ENCODE assay signal across 16 cellular contexts in the genomic region with DNA sequence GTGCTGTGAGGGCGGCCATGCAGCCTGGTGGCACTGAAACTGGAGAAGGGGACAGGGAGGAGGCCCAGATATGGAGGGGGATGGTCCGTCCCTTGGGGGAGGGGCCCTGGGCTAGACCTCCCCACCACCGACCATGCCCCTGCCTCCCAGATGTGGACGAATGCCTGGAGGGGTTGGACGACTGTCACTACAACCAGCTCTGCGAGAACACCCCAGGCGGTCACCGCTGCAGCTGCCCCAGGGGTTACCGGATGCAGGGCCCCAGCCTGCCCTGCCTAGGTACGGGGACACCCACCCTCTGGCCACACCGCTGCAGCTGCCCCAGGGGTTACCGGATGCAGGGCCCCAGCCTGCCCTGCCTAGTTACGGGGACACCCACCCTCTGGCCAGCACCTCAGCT. TPM values are rescaled to one million over a fixed set of nuclear protein-coding genes. Genes with fewer than 3 reads are reported as not detected.
DNase-seq lines count a peak whose midpoint lies in the region; ATAC-seq, FAIRE-seq and TF ChIP-seq lines count a peak whose summit lies in the region.
"Had no signal": no experiment of that assay in that cellular context is flagged by ENCODE, and none has a peak within 500 bp of the region (broad histone marks: within the 10 kb centered on the region; RNA-seq: fewer than 3 reads in every experiment).

No MANE protein-coding gene starts in this region.

- H2BK15ac ChIP-seq in H1 (ENCODE audit: low read length), result no peak overlapping the region
- H2BK15ac ChIP-seq in neuronal stem cell (ENCODE audit: low read length), result no peak overlapping the region

- no peak overlapping the region for H2AFZ ChIP-seq in HepG2 (ENCODE audit: low read length)
- H2AFZ ChIP-seq in H1 (ENCODE audit: low read length), result no peak overlapping the region
- H2AFZ ChIP-seq in neuronal stem cell (ENCODE audit: low read length), result no peak overlapping the region

- no peak overlapping the region; the same call in 1 of the 2 replicates for H2AK5ac ChIP-seq in H1 (ENCODE audit: low read depth, low read length)
- peak overlapping the region; percentile 30 for H2AK5ac ChIP-seq in neuronal stem cell (ENCODE audit: low read depth, low read length)

- no peak overlapping the region for H2BK20ac ChIP-seq in H1 (ENCODE audit: low read length)

- 0 out of 2 replicates have a peak overlapping the region, but pooled peaks have one; percentile 29 for H3K4me2 ChIP-seq in HepG2 (ENCODE audit: low read depth, low read length)
- H3K4me2 ChIP-seq in H1 (ENCODE audit: insufficient read depth in 1 of 2, low read depth in 2 of 2, low read length in 2 of 2), result no peak overlapping the region
- H3K4me2 ChIP-seq in neuronal stem cell (ENCODE audit: insufficient read depth, low read length, poor library complexity, severe bottlenecking), result no peak overlapping the region

- CTCF ChIA-PET in HepG2 (lab: Yijun Ruan, JAX; ENCODE audit: low intra/inter-chr PET ratio, low total read pairs), result no interaction called here
- CTCF ChIA-PET in H1 (lab: Charles Lee; ENCODE audit: partially characterized antibody), result interaction anchor here (0.6 to 2.4 kb wide), 4 partner anchors 14 to 484 kb away, joined by 3 to 10 read pairs (median 4); no protein-coding TSS in a partner anchor

- H3K79me1 ChIP-seq in H1 (ENCODE audit: low read depth, low read length) (no peaks in the 10 kb centered on the region), neuronal stem cell (ENCODE audit: low read depth, low read length) (peaks cover 2% of the 10 kb centered on the region)

- no TSS peak for BruUV-seq in HepG2 (replicated peaks; lab: Mats Ljungman, UMichigan)

- no peak overlapping the region for H2BK12ac ChIP-seq in H1 (ENCODE audit: low read depth, low read length)
- no peak overlapping the region for H2BK12ac ChIP-seq in neuronal stem cell (ENCODE audit: low read length)

- H3K18ac ChIP-seq in H1 (ENCODE audit: extremely low read depth, low read length) (no peak overlapping the region), neuronal stem cell (ENCODE audit: low read length) (no peak overlapping the region)

- no peak overlapping the region for H3K23ac ChIP-seq in H1 (ENCODE audit: insufficient read length)
- H3K23ac ChIP-seq in neuronal stem cell (ENCODE audit: low read depth, low read length, poor library complexity), result no peak overlapping the region

- no peaks in the 10 kb centered on the region for H4K20me1 ChIP-seq in HepG2 (ENCODE audit: insufficient read depth, low read length)
- no peaks in the 10 kb centered on the region for H4K20me1 ChIP-seq in H1 (replicated peaks in 1 of 2; ENCODE audit: control insufficient read depth in 1 of 2, insufficient read depth in 2 of 2, low read length in 2 of 2)

- TF ChIP-seq EP300 in HepG2 (IDR thresholded peaks at IDR 0.05; ENCODE audit: low read depth in 2 of 2, low read length in 2 of 2) (no peak), HepG2 (CRISPR knock-in tag; IDR thresholded peaks at IDR 0.05; ENCODE audit: borderline replicate concordance) (no peak), H1 (IDR thresholded peaks at IDR 0.05; ENCODE audit: borderline replicate concordance in 1 of 2, low read depth in 2 of 2, low read length in 2 of 2) (no peak)

- DNase-seq in HepG2 (ENCODE audit: low spot score) (no peak), right lobe of liver (no peak), H1 (ENCODE audit: low read depth in 1 of 2, low spot score in 2 of 2) (no peak), neuronal stem cell (ENCODE audit: low spot score) (no peak), cortex of kidney (lab: John Stamatoyannopoulos, UW) (no peak), lower leg skin (ENCODE audit: low spot score in 2 of 2) (no peak)
- DNase-seq: C1 segment of cervical spinal cord; CD4-positive, alpha-beta memory T cell; COR-L47; DMS153; DND-41; GOT3; HCEC 1CT had no signal

- peak overlapping the region; percentile 65; the same call in 1 of the 2 replicates for H4K8ac ChIP-seq in H1 (ENCODE audit: extremely low read depth, insufficient read depth, low read length)
- no peak overlapping the region for H4K8ac ChIP-seq in neuronal stem cell (ENCODE audit: low read depth, low read length)

- POLR2A ChIA-PET in HepG2 (lab: Yijun Ruan, JAX) (no interaction called here), H1 (lab: Charles Lee; ENCODE audit: partially characterized antibody) (interaction anchor here (1.4 kb wide), 1 partner anchor 19 kb away, joined by 6 read pairs; no protein-coding TSS in a partner anchor)

- no peak overlapping the region for H4K91ac ChIP-seq in H1 (replicated peaks; ENCODE audit: insufficient read length, low read length)
- H4K91ac ChIP-seq in neuronal stem cell (ENCODE audit: low read depth, low read length, poor library complexity), result no peak overlapping the region

- no peak overlapping the region; the same call in 1 of the 2 replicates for H2BK5ac ChIP-seq in H1 (ENCODE audit: low read depth, low read length)
- H2BK5ac ChIP-seq in neuronal stem cell (ENCODE audit: low read length), result no peak overlapping the region

- TF ChIP-seq CTCF in HepG2 (CRISPR knock-in tag; IDR thresholded peaks at IDR 0.05) (no peak), right lobe of liver (IDR thresholded peaks at IDR 0.05) (no peak), H1 (IDR thresholded peaks at IDR 0.05; ENCODE audit: control extremely low read depth in 1 of 3, insufficient read depth in 1 of 3, low read depth in 1 of 3, low read length in 3 of 3) (no peak), lower leg skin (IDR thresholded peaks at IDR 0.05) (no peak)

- intact Hi-C loops in HepG2 (cut with micrococcal nuclease; ENCODE audit: unreplicated experiment) (no loop called here), right lobe of liver (cut with DNase I) (loop anchor here in 1 of 2 donors (10.0 kb wide), 1 partner anchor 85 kb away; no protein-coding TSS in a partner anchor), lower leg skin (cut with DNase I; ENCODE audit: low total_unique reads) (no loop called here)

- H3K56ac ChIP-seq in H1 (replicated peaks; ENCODE audit: insufficient read length, low read depth, low read length), result no peak overlapping the region

- in situ Hi-C loops in HepG2 (cut with HindIII; ENCODE audit: extremely low pct_ligation_motif_present, low pct_unique_long_range_greater_than_20kb), result no loop called here

- H3K36me3 ChIP-seq in HepG2 (replicated peaks in 1 of 2; ENCODE audit: control insufficient read depth in 1 of 2, insufficient read depth in 2 of 2, low read length in 2 of 2) (no peaks in the 10 kb centered on the region), right lobe of liver (no peaks in the 10 kb centered on the region), H1 (ENCODE audit: control insufficient read depth in 2 of 4, insufficient read depth in 4 of 4, low read length in 3 of 4) (no peaks in the 10 kb centered on the region), neuronal stem cell (replicated peaks in 1 of 2; ENCODE audit: control insufficient read depth in 2 of 2, insufficient read depth in 2 of 2, low read length in 2 of 2) (no peaks in the 10 kb centered on the region)

- H2BK120ac ChIP-seq in H1 (replicated peaks; ENCODE audit: low read depth, low read length) (no peak overlapping the region), neuronal stem cell (ENCODE audit: low read depth, low read length) (no peak overlapping the region)

- FAIRE-seq in HepG2 (lab: Jason Lieb, UNC) (no peak), H1 (lab: Jason Lieb, UNC) (no peak)
- FAIRE-seq: G401.6, GM12892 had no signal

- WGBS in HepG2 (ENCODE audit: low lambda C conversion rate), result 25% methylated on average over 2 of the region's 13 CpGs
- WGBS in right lobe of liver (ENCODE audit: insufficient coverage, low coverage, low lambda C conversion rate, missing lambda C conversion rate), result no CpG with 5 or more reads among the region's 13 CpGs
- WGBS in H1 (ENCODE audit: extremely low coverage in 1 of 2, insufficient coverage in 1 of 2, insufficient read length in 1 of 2, insufficient replicate concordance in 2 of 2, low coverage in 1 of 2, low lambda C conversion rate in 2 of 2, missing lambda C conversion rate in 1 of 2), 2 experiments, result 91% methylated on average over 13 of the region's 13 CpGs; no CpG with 5 or more reads in 1 of the 2 experiments
- no CpG with 5 or more reads among the region's 13 CpGs for WGBS in neuronal stem cell (ENCODE audit: extremely low coverage in 2 of 2, insufficient read length in 2 of 2, insufficient replicate concordance in 1 of 2), 2 donors
- 73 to 86% methylated on average over 9 to 10 of the region's 13 CpGs for WGBS in lower leg skin, 2 donors

- no peak for ATAC-seq in HepG2
- no peak for ATAC-seq in right lobe of liver

- H3K27ac ChIP-seq in HepG2 (ENCODE audit: extremely low read length, insufficient read depth, low read length) (no peak overlapping the region), right lobe of liver (no peak overlapping the region), H1 (ENCODE audit: low read depth, low read length) (no peak overlapping the region), neuronal stem cell (replicated peaks; ENCODE audit: low read length) (no peak overlapping the region)

- no peak overlapping the region; a peak in 1 of 6 replicates for H3K4me3 ChIP-seq in HepG2 (replicated peaks in 1 of 3; ENCODE audit: insufficient read depth in 1 of 3, low read depth in 2 of 3, low read length in 3 of 3)
- H3K4me3 ChIP-seq in right lobe of liver, result no peak overlapping the region
- H3K4me3 ChIP-seq in H1 (ENCODE audit: extremely low read depth in 1 of 4, insufficient read depth in 2 of 4, low read depth in 3 of 4, low read length in 4 of 4), result no peak overlapping the region
- no peak overlapping the region for H3K4me3 ChIP-seq in neuronal stem cell (ENCODE audit: low read length in 2 of 2)
- H3K4me3 ChIP-seq in lower leg skin (ENCODE audit: low read depth, poor library complexity, severe bottlenecking), result no peak overlapping the region

- H3K9ac ChIP-seq in HepG2 (ENCODE audit: insufficient read depth, low read depth, low read length) (no peak overlapping the region), H1 (replicated peaks in 1 of 4; ENCODE audit: extremely low read depth in 1 of 4, low read depth in 3 of 4, low read length in 3 of 4) (no peak overlapping the region), neuronal stem cell (ENCODE audit: low read depth, low read length, poor library complexity) (no peak overlapping the region)

- H3K4ac ChIP-seq in H1 (replicated peaks; ENCODE audit: insufficient read length, low read depth, low read length) (no peak overlapping the region), neuronal stem cell (ENCODE audit: low read length) (no peak overlapping the region)

- H4K5ac ChIP-seq in H1 (ENCODE audit: insufficient read length, low read depth, low read length), result no peak overlapping the region

- TF ChIP-seq POLR2A in HepG2 (IDR thresholded peaks at IDR 0.05; ENCODE audit: insufficient read depth in 1 of 2, low read depth in 2 of 2, low read length in 2 of 2) (no peak), right lobe of liver (IDR thresholded peaks at IDR 0.05) (no peak), H1 (IDR thresholded peaks at IDR 0.05; ENCODE audit: control extremely low read depth in 1 of 2, low read depth in 2 of 2, low read length in 2 of 2) (no peak), lower leg skin (IDR thresholded peaks at IDR 0.05) (no peak)

- H3K4me1 ChIP-seq in HepG2 (ENCODE audit: insufficient read depth, low read length) (peaks cover 51% of the 10 kb centered on the region), right lobe of liver (peaks cover 0 to 20% (median 0%) of the 10 kb centered on the region in 4 donors), H1 (replicated peaks in 1 of 4; ENCODE audit: control insufficient read depth in 3 of 4, insufficient read depth in 4 of 4, low read length in 3 of 4) (peaks cover 0 to 22% (median 11%) of the 10 kb centered on the region in 4 experiments; a peak in 6 of 7 replicates), neuronal stem cell (ENCODE audit: control insufficient read depth in 2 of 2, insufficient read depth in 1 of 2, low read depth in 1 of 2, low read length in 2 of 2) (peaks cover 0 to 10% of the 10 kb centered on the region in 2 donors)

- TF ChIP-seq RAD21 in HepG2 (CRISPR knock-in tag; IDR thresholded peaks at IDR 0.05), result no peak
- no peak for TF ChIP-seq RAD21 in H1 (IDR thresholded peaks at IDR 0.05 in 1 of 2, conservative IDR thresholded peaks at IDR 0.05 in 1 of 2; ENCODE audit: low read depth in 2 of 2, low read length in 2 of 2)

- H3K9me3 ChIP-seq in HepG2 (ENCODE audit: low read length) (no peaks in the 10 kb centered on the region), right lobe of liver (no peaks in the 10 kb centered on the region), H1 (ENCODE audit: insufficient read depth in 2 of 2, low read depth in 1 of 2, low read length in 1 of 2) (no peaks in the 10 kb centered on the region), neuronal stem cell (replicated peaks in 1 of 2; ENCODE audit: control insufficient read depth in 2 of 2, insufficient read depth in 1 of 2, low read depth in 1 of 2, low read length in 2 of 2) (no peaks in the 10 kb centered on the region)

- no peaks in the 10 kb centered on the region for H3K79me2 ChIP-seq in HepG2 (ENCODE audit: insufficient read depth, low read length)
- no peaks in the 10 kb centered on the region for H3K79me2 ChIP-seq in H1 (ENCODE audit: control insufficient read depth in 1 of 2, insufficient read depth in 2 of 2, low read length in 2 of 2)

- H3K27me3 ChIP-seq in HepG2 (ENCODE audit: control insufficient read depth in 1 of 2, insufficient read depth in 2 of 2, low read length in 2 of 2) (peaks cover 11 to 51% of the 10 kb centered on the region in 2 experiments; a peak in 4 of 5 replicates), right lobe of liver (no peaks in the 10 kb centered on the region), H1 (replicated peaks in 1 of 4; ENCODE audit: control insufficient read depth in 3 of 4, extremely low read depth in 1 of 4, insufficient read depth in 3 of 4, low read length in 3 of 4) (peaks cover 1 to 24% (median 20%) of the 10 kb centered on the region in 4 experiments; a peak in 6 of 7 replicates), neuronal stem cell (ENCODE audit: control insufficient read depth in 3 of 3, insufficient read depth in 3 of 3, low read depth in 1 of 3, low read length in 3 of 3) (peaks cover 9 to 71% (median 25%) of the 10 kb centered on the region in 3 experiments)

- H3K23me2 ChIP-seq in H1 (ENCODE audit: low read depth, low read length), result peaks cover 8% of the 10 kb centered on the region

- H3K14ac ChIP-seq in H1 (ENCODE audit: insufficient read length) (no peak overlapping the region), neuronal stem cell (ENCODE audit: low read length) (no peak overlapping the region)

RNA-seq across cellular contexts. Expression of gene ASS1, which starts 15.4 kb away (rescaled TPM):
- 77.6 and 89.0 TPM in 2 replicates for total RNA-seq in HepG2 (2016; rRNA removed; fragmentation: Illumina TruSeq; extraction: Trizol)
- 56.7 and 64.0 TPM in 2 replicates for total RNA-seq in HepG2 (2016; cell fraction: cytosol; rRNA removed; fragmentation: Illumina TruSeq; extraction: Trizol; ENCODE audit: low read depth)
- total RNA-seq in HepG2 (2016; cell fraction: insoluble cytoplasmic fraction; rRNA removed; fragmentation: Illumina TruSeq; extraction: Trizol), result 77.7 and 96.7 TPM in 2 replicates
- 80.8 and 82.9 TPM in 2 replicates for total RNA-seq in HepG2 (2016; cell fraction: membrane; rRNA removed; fragmentation: Illumina TruSeq; extraction: Trizol)
- 36.6 and 39.7 TPM in 2 replicates for total RNA-seq in HepG2 (2016; cell fraction: nucleus; rRNA removed; fragmentation: Illumina TruSeq; extraction: Trizol)
- polyA plus RNA-seq in HepG2 (2011; rRNA removed), result 108 and 122 TPM in 2 replicates
- polyA plus RNA-seq in HepG2 (2011; cell fraction: cytosol; rRNA removed), result 120 and 164 TPM in 2 replicates
- polyA plus RNA-seq in HepG2 (2011; cell fraction: nucleus; rRNA removed), result 48.7 and 65.0 TPM in 2 replicates
- polyA plus RNA-seq in HepG2 (2012), result 38.4 and 74.9 TPM in 2 replicates
- 90.2 and 91.5 TPM in 2 replicates for polyA plus RNA-seq in HepG2 (2016; cell fraction: cytosol; fragmentation: Illumina TruSeq; extraction: Trizol; ENCODE audit: low read depth)
- polyA plus RNA-seq in HepG2 (2016; cell fraction: insoluble cytoplasmic fraction; fragmentation: Illumina TruSeq; extraction: Trizol; ENCODE audit: low read depth), result 134 and 144 TPM in 2 replicates
- 100 and 111 TPM in 2 replicates for polyA plus RNA-seq in HepG2 (2016; cell fraction: membrane; fragmentation: Illumina TruSeq; extraction: Trizol; ENCODE audit: low read depth)
- 76.1 and 84.6 TPM in 2 replicates for polyA plus RNA-seq in HepG2 (2016; cell fraction: nucleus; fragmentation: Illumina TruSeq; extraction: Trizol; ENCODE audit: insufficient read depth, low read depth)
- 90.2 and 1,449 TPM in 2 replicates for polyA minus RNA-seq in HepG2 (2011; rRNA and poly(A)+ RNA removed; ENCODE audit: low replicate concordance)
- polyA minus RNA-seq in HepG2 (2011; cell fraction: cytosol; rRNA and poly(A)+ RNA removed), result 49.5 and 53.8 TPM in 2 replicates
- polyA minus RNA-seq in HepG2 (2011; cell fraction: nucleus; rRNA and poly(A)+ RNA removed), result 17.1 and 17.7 TPM in 2 replicates
- 1,000 to 10,000 TPM in 3 of 6 experiments, 100 to 1,000 TPM in 3; 437 to 1,278 (median 1,014) TPM for total RNA-seq in right lobe of liver
- total RNA-seq in H1 (2021; fragmentation: NEBNext Ultra II Directional; extraction: Animal tissue kit (Norgen Biotek cat#: 25700)), result 108 and 116 TPM in 2 replicates
- 296 and 298 TPM in 2 replicates for polyA plus RNA-seq in H1 (2011; rRNA removed)
- 326 TPM for polyA plus RNA-seq in H1 (2011; cell fraction: cytosol; rRNA removed)
- polyA plus RNA-seq in H1 (2011; cell fraction: nucleus; rRNA removed), result 280 TPM
- polyA plus RNA-seq in H1 (2012, experiment 1 of 2), result 240 to 283 TPM (median 268 TPM) in 4 replicates
- polyA plus RNA-seq in H1 (2012, experiment 2 of 2), result 287 TPM
- polyA plus RNA-seq in H1 (2013, experiment 1 of 2), result 64.1 TPM
- polyA plus RNA-seq in H1 (2013, experiment 2 of 2), result 63.0 TPM
- 172 and 229 TPM in 2 replicates for polyA minus RNA-seq in H1 (2011; rRNA and poly(A)+ RNA removed)
- 85.1 TPM for polyA minus RNA-seq in H1 (2011; cell fraction: cytosol; rRNA and poly(A)+ RNA removed)
- 55.6 TPM for polyA minus RNA-seq in H1 (2011; cell fraction: nucleus; rRNA and poly(A)+ RNA removed)
- polyA plus RNA-seq in neuronal stem cell (2013, experiment 1 of 2), result 19.7 TPM
- 19.8 TPM for polyA plus RNA-seq in neuronal stem cell (2013, experiment 2 of 2)
- total RNA-seq in lower leg skin, result 100 to 1,000 TPM in 3 of 4 donors, 10 to 100 TPM in 1; 98.7 to 104 (median 103) TPM
- total RNA-seq: A172; CD4-positive, alpha-beta memory T cell had no signal
- polyA plus RNA-seq: CD4-positive, alpha-beta memory T cell had no signal
